11 cellular contexts compared by ENCODE assay signal in the genomic region with DNA sequence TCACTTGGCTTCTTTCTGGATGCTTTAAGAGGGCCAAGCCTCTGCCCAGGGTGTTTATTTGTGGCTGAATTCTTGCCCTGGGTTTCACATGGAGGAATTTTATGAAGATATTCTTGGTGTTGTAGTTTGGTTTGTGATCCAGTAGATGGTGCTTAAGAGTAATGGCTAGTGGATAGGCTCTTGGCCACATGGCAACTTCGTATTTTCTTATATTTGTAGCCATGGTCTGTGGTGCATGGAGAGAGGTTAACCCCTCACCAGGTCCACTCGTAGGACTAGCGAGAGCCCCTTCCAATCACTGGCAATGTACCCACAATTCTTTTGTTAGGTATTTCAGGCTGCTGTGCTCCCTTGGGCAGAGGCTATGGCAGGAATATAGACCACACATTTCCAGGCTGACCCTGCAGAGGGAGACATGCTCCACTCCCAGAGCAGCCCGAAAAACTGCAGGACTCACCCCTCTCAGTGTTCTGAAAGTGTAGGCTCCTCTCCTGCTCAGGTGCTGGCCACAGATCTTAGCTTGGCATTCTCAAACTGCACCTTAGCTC.
DNase-seq lines count a peak whose midpoint lies in the region; ATAC-seq and TF ChIP-seq lines count a peak whose summit lies in the region.
"Had no signal": no experiment of that assay in that cellular context is flagged by ENCODE, and none has a peak within 500 bp of the region (broad histone marks: within the 10 kb centered on the region; RNA-seq: fewer than 3 reads in every experiment).

No MANE protein-coding gene starts in this region.

- no peaks in the 10 kb centered on the region for H3K36me3 ChIP-seq in smooth muscle cell (ENCODE audit: low read depth)
- H3K36me3 ChIP-seq: uterus had no signal

- ATAC-seq in GM18517 (IDR thresholded peaks at IDR 0.05; ENCODE audit: unreplicated experiment): no peak
- ATAC-seq: A549 had no signal

- DNase-seq in NCI-H1417 (lab: John Stamatoyannopoulos, UW) (peak in 2 of 3 experiments; percentile 8 to 50), NCI-H1417 treated with DMSO at 0.1 percent for 48 hours (lab: John Stamatoyannopoulos, UW) (no peak), NCI-H2196 treated with DMSO at 0.1 percent for 48 hours (lab: John Stamatoyannopoulos, UW; ENCODE audit: unreplicated experiment) (peak; percentile 4), endothelial cell (ENCODE audit: low spot score) (peak; percentile 40), smooth muscle cell (lab: John Stamatoyannopoulos, UW; ENCODE audit: unreplicated experiment) (no peak), SW480 (ENCODE audit: low spot score) (no peak), posterior cingulate gyrus (no peak)

- H3K27ac Mint-ChIP-seq in endothelial cell (ENCODE audit: unreplicated experiment): no peak overlapping the region

- intact Hi-C loops in posterior cingulate gyrus (cut with DNase I): no loop called here

- peaks cover 4% of the 10 kb centered on the region for H3K4me1 Mint-ChIP-seq in endothelial cell (ENCODE audit: unreplicated experiment)

- H3F3A ChIP-seq in smooth muscle cell (ENCODE audit: low read depth): no peaks in the 10 kb centered on the region

- WGBS in smooth muscle cell (ENCODE audit: low lambda C conversion rate): 76% methylated on average over 4 of the region's 4 CpGs

- H3K27me3 ChIP-seq in smooth muscle cell (ENCODE audit: low read depth): no peaks in the 10 kb centered on the region
- H3K27me3 ChIP-seq: uterus had no signal

- H3K4me2 ChIP-seq in smooth muscle cell: no peak overlapping the region
- H3K4me2 ChIP-seq: A549 had no signal

- no peaks in the 10 kb centered on the region for H3K27me3 Mint-ChIP-seq in endothelial cell (ENCODE audit: unreplicated experiment)

- peaks cover 3% of the 10 kb centered on the region for H3K36me3 Mint-ChIP-seq in endothelial cell (ENCODE audit: low read depth, unreplicated experiment)

- H3K27ac ChIP-seq in smooth muscle cell (ENCODE audit: low read depth): no peak overlapping the region
- H3K27ac ChIP-seq: A549, HL-60, uterus had no signal

- no peak overlapping the region for H3K4me3 ChIP-seq in smooth muscle cell
- H3K4me3 ChIP-seq: A549, uterus had no signal

- H3K4me1 ChIP-seq in smooth muscle cell (ENCODE audit: low read depth): no peaks in the 10 kb centered on the region
- H3K4me1 ChIP-seq: A549, uterus had no signal

- no peak overlapping the region for H3K4me3 Mint-ChIP-seq in endothelial cell (ENCODE audit: unreplicated experiment)

- no peaks in the 10 kb centered on the region for H3K9me3 ChIP-seq in smooth muscle cell (replicated peaks; ENCODE audit: low read depth)
- H3K9me3 ChIP-seq: A549, uterus had no signal

- H4K20me1 ChIP-seq in smooth muscle cell (ENCODE audit: low read depth): no peaks in the 10 kb centered on the region

- no peak overlapping the region for H3K9ac ChIP-seq in smooth muscle cell (ENCODE audit: low read depth)

- H3K9me3 Mint-ChIP-seq in endothelial cell (ENCODE audit: unreplicated experiment): peaks cover 4% of the 10 kb centered on the region

- H2AFZ ChIP-seq in smooth muscle cell (ENCODE audit: low read depth): no peak overlapping the region

- TF ChIP-seq CTCF in endothelial cell (IDR thresholded peaks at IDR 0.05; ENCODE audit: unreplicated experiment) (peak; percentile 47), smooth muscle cell (IDR thresholded peaks at IDR 0.05; ENCODE audit: borderline replicate concordance, insufficient read depth, poor library complexity, severe bottlenecking) (peak; percentile 30)

- H3K79me2 ChIP-seq in smooth muscle cell (ENCODE audit: low read depth): no peaks in the 10 kb centered on the region

Comparison
In these comparisons a context has a peak if more than half of its experiments do, and no peak if none do; other contexts are left out.
1. DNase-seq: peak in NCI-H1417 (2 of 3), NCI-H2196 treated with DMSO at 0.1 percent for 48 hours (single experiment) and endothelial cell (single experiment); none in NCI-H1417 treated with DMSO at 0.1 percent for 48 hours (single experiment), smooth muscle cell (single experiment), SW480 (single experiment) and posterior cingulate gyrus (0 of 10).